26 cellular contexts compared by ENCODE assay signal in the genomic region with DNA sequence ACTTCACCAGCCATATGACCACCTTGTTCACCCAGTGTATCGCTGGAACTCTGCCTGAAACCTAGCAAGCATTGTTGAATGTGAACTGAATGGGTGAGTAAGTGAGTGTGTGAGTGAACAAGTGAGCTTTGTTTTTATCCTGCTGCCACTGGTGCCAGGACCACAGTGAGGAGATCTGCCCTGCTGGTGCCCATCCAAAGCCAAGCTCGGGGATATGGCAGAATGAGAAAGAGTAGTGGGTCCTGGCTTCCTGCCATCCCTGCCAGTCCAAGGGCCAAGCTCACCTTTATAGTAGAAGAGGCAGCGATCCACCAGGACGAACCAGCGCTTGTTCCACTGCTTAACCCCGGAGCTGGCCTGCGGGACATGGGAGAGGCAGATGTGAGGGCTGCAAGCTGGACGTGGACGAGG. TPM values are rescaled to one million over a fixed set of nuclear protein-coding genes. Genes with fewer than 3 reads are reported as not detected.
A peak's percentile ranks its signal among the peaks of the same experiment; 100 is the strongest.
DNase-seq lines count a peak whose midpoint lies in the region; ATAC-seq and TF ChIP-seq lines count a peak whose summit lies in the region.
"Had no signal": no experiment of that assay in that cellular context is flagged by ENCODE, and none has a peak within 500 bp of the region (broad histone marks: within the 10 kb centered on the region; RNA-seq: fewer than 3 reads in every experiment).

No MANE protein-coding gene starts in this region.

- H3K9me3 Mint-ChIP-seq in Calu3 (ENCODE audit: low read depth, unreplicated experiment) = no peaks in the 10 kb centered on the region
- no peaks in the 10 kb centered on the region for H3K9me3 Mint-ChIP-seq in nephron progenitor cell
- H3K9me3 Mint-ChIP-seq: activated naive CD8-positive, alpha-beta T cell treated with anti-CD3 and anti-CD28 coated beads for 36 hours; CD8-positive, alpha-beta memory T cell; IgD-negative memory B cell had no signal

- H3K27me3 ChIP-seq in dorsolateral prefrontal cortex (no peaks in the 10 kb centered on the region), right lobe of liver (no peaks in the 10 kb centered on the region)
- H3K27me3 ChIP-seq: left lung, ovary, SJCRH30 had no signal

- DNase-seq in Calu3 (no peak), dorsolateral prefrontal cortex (peak in 8 of 10 donors; percentile 69 to 87 (median 76)), right lobe of liver (no peak), renal cortical epithelial cell (ENCODE audit: low read depth) (peak; percentile 52), T-helper 9 cell (no peak), NCI-H1436 treated with DMSO at 0.1 percent for 48 hours (lab: John Stamatoyannopoulos, UW) (no peak), nephron progenitor cell (no peak)
- DNase-seq: activated CD4-positive, CD25-positive, alpha-beta regulatory T cell treated with anti-CD3 and anti-CD28 coated beads, Interleukin-2, amount 50 U/mL, for 72 hours; activated naive CD8-positive, alpha-beta T cell treated with anti-CD3 and anti-CD28 coated beads for 36 hours; brain microvascular endothelial cell; CD8-positive, alpha-beta memory T cell; dermis blood vessel endothelial cell; DND-41; left lung; ovary; SJCRH30; stimulated activated CD4-positive, alpha-beta T cell treated with anti-CD3 and anti-CD28 coated beads, Interleukin-4, amount 100 ng/mL, for 4 hours had no signal

- WGBS in right lobe of liver (ENCODE audit: insufficient coverage, low coverage, low lambda C conversion rate, missing lambda C conversion rate) = 37% methylated on average over 5 of the region's 9 CpGs

- no peaks in the 10 kb centered on the region for H3K9me3 ChIP-seq in right lobe of liver
- H3K9me3 ChIP-seq: left lung, MG63, mucosa of descending colon, ovary, SJCRH30 had no signal

- H3K4me1 Mint-ChIP-seq in Calu3 (ENCODE audit: low read depth, unreplicated experiment) (peaks cover 24% of the 10 kb centered on the region), nephron progenitor cell (peaks cover 48% of the 10 kb centered on the region)
- H3K4me1 Mint-ChIP-seq: activated naive CD8-positive, alpha-beta T cell treated with anti-CD3 and anti-CD28 coated beads for 36 hours; CD8-positive, alpha-beta memory T cell; IgD-negative memory B cell had no signal

- BruUV-seq in Calu3 (replicated peaks; lab: Mats Ljungman, UMichigan) = no TSS peak

- H3K36me3 Mint-ChIP-seq in Calu3 (ENCODE audit: insufficient read depth, unreplicated experiment) (peaks cover 36% of the 10 kb centered on the region), nephron progenitor cell (ENCODE audit: low read depth) (no peaks in the 10 kb centered on the region)
- H3K36me3 Mint-ChIP-seq: activated naive CD8-positive, alpha-beta T cell treated with anti-CD3 and anti-CD28 coated beads for 36 hours; CD8-positive, alpha-beta memory T cell had no signal

- peak overlapping the region; percentile 3 for H3K4me3 Mint-ChIP-seq in Calu3 (ENCODE audit: low read depth, unreplicated experiment)
- H3K4me3 Mint-ChIP-seq in nephron progenitor cell = no peak overlapping the region
- H3K4me3 Mint-ChIP-seq: activated naive CD8-positive, alpha-beta T cell treated with anti-CD3 and anti-CD28 coated beads for 36 hours; CD8-positive, alpha-beta memory T cell; IgD-negative memory B cell had no signal

- H3K4me1 ChIP-seq in right lobe of liver = peaks cover 0 to 55% (median 27%) of the 10 kb centered on the region in 4 donors

- H3K27me3 Mint-ChIP-seq in Calu3 (ENCODE audit: unreplicated experiment) (no peaks in the 10 kb centered on the region), nephron progenitor cell (ENCODE audit: low read depth, poor library complexity) (peaks cover 13% of the 10 kb centered on the region)
- H3K27me3 Mint-ChIP-seq: activated naive CD8-positive, alpha-beta T cell treated with anti-CD3 and anti-CD28 coated beads for 36 hours had no signal

- peak overlapping the region in 56 of 59 donors; percentile 14 to 91 (median 76) for H3K27ac ChIP-seq in dorsolateral prefrontal cortex
- peak overlapping the region in 2 of 3 donors; percentile 61 to 68 for H3K27ac ChIP-seq in right lobe of liver
- H3K27ac ChIP-seq: brain microvascular endothelial cell, left lung, ovary, SJCRH30, skin epidermis had no signal

- TF ChIP-seq CTCF in Calu3 (IDR thresholded peaks at IDR 0.05; ENCODE audit: unreplicated experiment) = no peak
- TF ChIP-seq CTCF in dorsolateral prefrontal cortex (IDR thresholded peaks at IDR 0.05 in 54 of 56, conservative IDR thresholded peaks at IDR 0.05 in 2 of 56; ENCODE audit: low read depth in 1 of 56, partially characterized antibody in 56 of 56) = peak in 4 of 56 donors; percentile 11 to 29 (median 20)
- no peak for TF ChIP-seq CTCF in right lobe of liver (IDR thresholded peaks at IDR 0.05)
- TF ChIP-seq CTCF in nephron progenitor cell (IDR thresholded peaks at IDR 0.05) = no peak

- H3K4me3 ChIP-seq in dorsolateral prefrontal cortex = peak overlapping the region in 13 of 59 donors; percentile 0 to 53 (median 14)
- no peak overlapping the region for H3K4me3 ChIP-seq in right lobe of liver
- H3K4me3 ChIP-seq: left lung, MG63, mucosa of descending colon, ovary, SJCRH30, skin epidermis had no signal

- intact Hi-C loops in Calu3 (cut with micrococcal nuclease; ENCODE audit: unreplicated experiment) = no loop called here
- intact Hi-C loops in dorsolateral prefrontal cortex (cut with DNase I) = no loop called here
- intact Hi-C loops in right lobe of liver (cut with DNase I) = no loop called here

- ATAC-seq in right lobe of liver (peak in 1 of 4 donors; percentile 5), GM19351 (IDR thresholded peaks at IDR 0.05; ENCODE audit: unreplicated experiment) (no peak)
- ATAC-seq: HCT116 had no signal

- H3K36me3 ChIP-seq in right lobe of liver = peaks cover 0 to 4% (median 1%) of the 10 kb centered on the region in 4 donors
- H3K36me3 ChIP-seq: brain microvascular endothelial cell, left lung, MG63, ovary, SJCRH30 had no signal

- TF ChIP-seq POLR2A in right lobe of liver (IDR thresholded peaks at IDR 0.05) = no peak

- peak overlapping the region; percentile 25 for H3K27ac Mint-ChIP-seq in Calu3 (ENCODE audit: unreplicated experiment)
- H3K27ac Mint-ChIP-seq in nephron progenitor cell = no peak overlapping the region
- H3K27ac Mint-ChIP-seq: activated naive CD8-positive, alpha-beta T cell treated with anti-CD3 and anti-CD28 coated beads for 36 hours; CD8-positive, alpha-beta memory T cell; IgD-negative memory B cell had no signal

- CTCF ChIA-PET in Calu3 (lab: Charles Lee) = interaction anchor here (0.9 to 1.0 kb wide), 2 partner anchors 12 to 110 kb away, joined by 3 to 4 read pairs; no protein-coding TSS in a partner anchor

RNA-seq across cellular contexts. Expression of a gene that starts 53.4 kb away (rescaled TPM):
- total RNA-seq in Calu3 (2022) (3.5 and 5.6 TPM in 2 replicates), dorsolateral prefrontal cortex (1 to 10 TPM in 99 of 120 experiments, under 1 TPM in 14, not detected in 7; 0.56 to 7.7 (median 1.9) TPM), right lobe of liver (100 to 1,000 TPM in 1 of 6 experiments, 10 to 100 TPM in 5; 49.4 to 103 (median 74.5) TPM), renal cortical epithelial cell (0.75 and 2.3 TPM in 2 replicates)
- total RNA-seq: activated CD8-positive, alpha-beta memory T cell treated with anti-CD3 and anti-CD28 coated beads for 36 hours; CD8-positive, alpha-beta memory T cell; dermis blood vessel endothelial cell; fibroblast of villous mesenchyme; SJCRH30; subcutaneous adipose tissue had no signal

Comparison
In these comparisons a context has a peak if more than half of its experiments do, and no peak if none do; other contexts are left out.
1. DNase-seq: peak in dorsolateral prefrontal cortex (8 of 10) and renal cortical epithelial cell (single experiment); none in Calu3 (single experiment), right lobe of liver (0 of 3), T-helper 9 cell (single experiment), NCI-H1436 treated with DMSO at 0.1 percent for 48 hours (single experiment) and nephron progenitor cell (single experiment).